ENCODE assay signal across 8 cellular contexts in the genomic region with DNA sequence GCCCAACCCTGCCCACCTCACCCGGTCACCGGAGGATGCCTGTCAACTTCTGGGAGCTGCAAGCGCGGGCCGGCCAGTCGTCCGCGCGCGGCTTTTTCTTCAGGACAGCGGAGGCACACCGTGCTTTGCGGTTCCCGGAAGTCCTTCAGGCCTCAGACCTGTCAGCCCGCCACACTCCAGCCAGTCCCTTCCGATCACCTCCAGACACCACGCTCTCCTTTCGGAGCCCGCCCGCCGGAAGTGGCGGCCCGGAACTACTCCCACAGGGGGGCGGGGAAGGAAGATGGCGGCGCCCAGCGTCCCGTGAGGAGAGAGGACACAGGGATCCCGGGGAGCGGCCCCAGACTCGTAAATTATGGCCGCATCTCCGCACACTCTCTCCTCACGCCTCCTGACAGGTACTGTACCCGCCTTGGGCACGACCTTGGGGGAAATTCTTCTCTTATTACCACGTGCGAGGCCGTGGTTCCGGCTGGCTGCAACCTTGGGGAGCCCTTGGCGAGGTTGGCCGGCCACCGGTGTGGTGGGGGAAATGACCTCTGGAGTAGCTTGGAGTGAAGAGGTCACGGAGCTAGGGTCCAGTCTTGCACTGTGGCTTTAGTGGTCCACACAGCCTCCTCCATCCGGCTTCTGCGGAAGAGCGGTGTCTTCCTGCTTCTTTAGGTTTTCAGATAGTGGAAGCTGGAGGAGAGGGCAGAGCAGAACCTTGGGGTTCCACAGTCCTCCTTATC.
A peak's percentile ranks its signal among the peaks of the same experiment; 100 is the strongest.
DNase-seq lines count a peak whose midpoint lies in the region; ATAC-seq and TF ChIP-seq lines count a peak whose summit lies in the region.

TSS of gene COX10 (plus strand) at position 254 of the 731 bp plus-strand sequence. CDS start at position 356, 102 bp downstream.

- peak within 1 kb of the TSS; percentile 97 for H3K4me3 ChIP-seq in choroid plexus epithelial cell (ENCODE audit: low read depth, low read length)

- ATAC-seq in GM19035 (IDR thresholded peaks at IDR 0.05; ENCODE audit: unreplicated experiment) (peak; percentile 99), HG03342 (IDR thresholded peaks at IDR 0.05; ENCODE audit: unreplicated experiment) (peak; percentile 99)

- TF ChIP-seq CTCF in choroid plexus epithelial cell (conservative IDR thresholded peaks at IDR 0.05; ENCODE audit: low read depth, low read length) = no peak

- DNase-seq in AG20443 (ENCODE audit: low spot score) (peak; percentile 92), NCI-H446 treated with DMSO at 0.1 percent for 48 hours (lab: John Stamatoyannopoulos, UW) (peak; percentile 49), choroid plexus epithelial cell (ENCODE audit: low read depth) (peak; percentile 76), kidney glomerular epithelial cell (lab: John Stamatoyannopoulos, UW) (peak; percentile 80)
- DNase-seq in activated CD4-positive, alpha-beta T cell treated with anti-CD3 and anti-CD28 coated beads for 24 hours (ENCODE audit: low read depth in 2 of 2) = peak; percentile 70 to 78
- DNase-seq in stimulated activated CD4-positive, alpha-beta T cell treated with anti-CD3 and anti-CD28 coated beads, Interleukin-1b, Interleukin-23, amount 100 ng/mL, for 1 hour (ENCODE audit: low read depth in 2 of 2) = peak; percentile 54 to 80

Comparison
In these comparisons a context has a peak if more than half of its experiments do, and no peak if none do; other contexts are left out.
1. Peak in every context shown above with its lines: DNase-seq, ATAC-seq and H3K4me3 ChIP-seq.